14 cellular contexts compared by ENCODE assay signal in the genomic region with DNA sequence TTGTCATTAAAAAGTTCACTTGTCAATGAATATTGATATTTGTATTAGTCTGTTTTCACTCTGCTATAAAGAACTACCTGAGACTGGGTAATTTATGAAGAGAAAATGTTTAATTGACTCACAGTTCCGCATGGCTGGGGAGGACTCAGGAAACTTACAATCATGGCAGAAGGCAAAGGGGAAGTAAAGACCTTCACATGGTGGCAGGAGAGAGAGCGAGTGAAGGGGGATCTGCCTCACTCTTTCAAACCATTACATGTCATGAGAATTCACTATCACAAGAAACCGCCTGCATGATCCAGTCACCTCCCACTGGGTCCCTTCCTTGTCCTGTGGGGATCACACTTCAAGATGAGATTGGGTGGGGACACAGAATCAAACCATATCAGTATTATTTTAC. TPM values are rescaled to one million over a fixed set of nuclear protein-coding genes. Genes with fewer than 3 reads are reported as not detected.
DNase-seq lines count a peak whose midpoint lies in the region; ATAC-seq and TF ChIP-seq lines count a peak whose summit lies in the region.
"Had no signal": no experiment of that assay in that cellular context is flagged by ENCODE, and none has a peak within 500 bp of the region (broad histone marks: within the 10 kb centered on the region; RNA-seq: fewer than 3 reads in every experiment).

No MANE protein-coding gene starts in this region.

- H3K27ac ChIP-seq in WERI-Rb-1: no peak overlapping the region

- H3K9me3 ChIP-seq in WERI-Rb-1 (ENCODE audit: severe bottlenecking): no peaks in the 10 kb centered on the region

- H3K27me3 ChIP-seq in WERI-Rb-1 (ENCODE audit: insufficient read depth, low read depth, severe bottlenecking): no peaks in the 10 kb centered on the region

- TF ChIP-seq CTCF in activated B cell treated with CpG ODN at 0.5 μM for 24 hours (IDR thresholded peaks at IDR 0.05): no peak
- TF ChIP-seq CTCF in WERI-Rb-1 (IDR thresholded peaks at IDR 0.05; ENCODE audit: low read depth, low read length): no peak

- peaks cover 12% of the 10 kb centered on the region for H3K9me3 Mint-ChIP-seq in activated B cell treated with CpG ODN at 0.5 μM for 24 hours

- CTCF ChIA-PET in activated B cell treated with CpG ODN at 0.5 μM for 24 hours (lab: Charles Lee): interaction anchor here (1.1 to 1.3 kb wide), 2 partner anchors 27 to 50 kb away, joined by 3 read pairs; a partner anchor contains a TSS

- POLR2A ChIA-PET in activated B cell treated with CpG ODN at 0.5 μM for 24 hours (lab: Charles Lee): interaction anchor here (0.7 to 1.7 kb wide), 7 partner anchors 9 to 1177 kb away, joined by 3 to 13 read pairs (median 4); a partner anchor contains a TSS

- peaks cover 31% of the 10 kb centered on the region for H3K4me1 Mint-ChIP-seq in activated B cell treated with CpG ODN at 0.5 μM for 24 hours

- H3K36me3 ChIP-seq in WERI-Rb-1: peaks cover 32% of the 10 kb centered on the region

- no peak for DNase-seq in activated B cell treated with CpG ODN at 0.5 μM for 24 hours
- DNase-seq in NCI-H748 (lab: John Stamatoyannopoulos, UW; ENCODE audit: unreplicated experiment): no peak
- no peak for DNase-seq in superior temporal gyrus (ENCODE audit: extremely low spot score)
- DNase-seq in WERI-Rb-1: no peak
- no peak for DNase-seq in NCI-H2029 (lab: John Stamatoyannopoulos, UW)
- DNase-seq: activated T-cell treated with anti-CD3 and anti-CD28 coated beads, Interleukin-2, amount 50 U/mL, for 1 hour; DMS53; mammary epithelial cell; NCI-H1105; Right ventricle myocardium superior; stimulated activated naive CD4-positive, alpha-beta T cell had no signal

- peak; percentile 44 for ATAC-seq in GM18508 (IDR thresholded peaks at IDR 0.05; ENCODE audit: insufficient read depth, unreplicated experiment)
- peak; percentile 44 for ATAC-seq in GM21360 (IDR thresholded peaks at IDR 0.05; ENCODE audit: unreplicated experiment)
- peak; percentile 20 for ATAC-seq in HG03060 (IDR thresholded peaks at IDR 0.05; ENCODE audit: low read depth, unreplicated experiment)
- peak; percentile 81 for ATAC-seq in activated B cell treated with CpG ODN at 0.5 μM for 24 hours (ENCODE audit: low read depth)

- H3K27me3 Mint-ChIP-seq in activated B cell treated with CpG ODN at 0.5 μM for 24 hours: no peaks in the 10 kb centered on the region

- peak overlapping the region; percentile 80 for H3K4me3 Mint-ChIP-seq in activated B cell treated with CpG ODN at 0.5 μM for 24 hours

- no peak overlapping the region for H3K4me3 ChIP-seq in WERI-Rb-1 (ENCODE audit: low read depth, low read length)

- peaks cover 32% of the 10 kb centered on the region for H3K36me3 Mint-ChIP-seq in activated B cell treated with CpG ODN at 0.5 μM for 24 hours (ENCODE audit: low read depth)

- H3K27ac Mint-ChIP-seq in activated B cell treated with CpG ODN at 0.5 μM for 24 hours: peak overlapping the region; percentile 96

- intact Hi-C loops in activated B cell treated with CpG ODN at 0.5 μM for 24 hours (cut with micrococcal nuclease): loop anchor here (1.0 to 5.0 kb wide), 7 partner anchors 8 to 1238 kb away; a partner anchor contains a TSS

RNA-seq across cellular contexts. Expression of a gene that starts 27.5 kb away (rescaled TPM):
- total RNA-seq in activated B cell treated with CpG ODN at 0.5 μM for 24 hours: 11.5 and 14.8 TPM in 2 replicates

RNA-seq across cellular contexts. Expression of a gene that starts 27.9 kb away (rescaled TPM):
- 86.4 and 93.3 TPM in 2 replicates for total RNA-seq in activated B cell treated with CpG ODN at 0.5 μM for 24 hours

RNA-seq across cellular contexts. Expression of a gene that starts 52.5 kb away (rescaled TPM):
- total RNA-seq in activated B cell treated with CpG ODN at 0.5 μM for 24 hours: 42.4 and 51.2 TPM in 2 replicates

Comparison
In these comparisons a context has a peak if more than half of its experiments do, and no peak if none do; other contexts are left out.
1. ATAC-seq: peak in every context shown above with its lines; median percentile 81 in activated B cell treated with CpG ODN at 0.5 μM for 24 hours; 44 in GM18508; 44 in GM21360; 20 in HG03060.